In the genomic region with DNA sequence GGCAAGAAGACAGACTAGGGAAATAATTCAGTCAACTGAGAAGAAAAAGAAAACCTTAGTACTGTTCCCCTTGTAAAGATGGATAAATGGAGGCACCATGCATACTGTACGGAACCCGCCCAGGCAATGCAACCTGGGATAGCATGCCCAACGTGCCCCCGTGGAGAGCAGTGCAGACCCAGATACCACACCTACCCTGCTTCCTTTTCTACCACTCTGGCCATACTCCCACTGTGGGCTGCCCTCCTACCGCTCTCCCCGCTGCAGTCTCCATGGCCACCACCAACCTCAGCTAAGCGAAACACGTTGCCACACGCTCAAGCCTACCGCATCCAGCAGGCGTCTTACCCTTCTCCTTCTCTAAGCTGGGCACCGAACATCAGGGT, we compare ENCODE assay signal across 21 cellular contexts.
DNase-seq lines count a peak whose midpoint lies in the region; ATAC-seq lines count a peak whose summit lies in the region.
"Had no signal": no experiment of that assay in that cellular context is flagged by ENCODE, and none has a peak within 500 bp of the region (broad histone marks: within the 10 kb centered on the region; RNA-seq: fewer than 3 reads in every experiment).

No MANE protein-coding gene starts in this region.

- H3K4me1 ChIP-seq in trophoblast cell (ENCODE audit: control insufficient read depth in 1 of 2, insufficient read depth in 2 of 2, low read length in 2 of 2) = no peaks in the 10 kb centered on the region
- H3K4me1 ChIP-seq: Peyer's patch had no signal

- H3K36me3 Mint-ChIP-seq in activated naive CD8-positive, alpha-beta T cell treated with anti-CD3 and anti-CD28 coated beads, Interleukin-2, amount 50 U/mL, for 24 hours (ENCODE audit: low read depth) = no peaks in the 10 kb centered on the region
- H3K36me3 Mint-ChIP-seq: CD8-positive, alpha-beta T cell; IgD-negative memory B cell had no signal

- H3K27ac Mint-ChIP-seq in activated naive CD8-positive, alpha-beta T cell treated with anti-CD3 and anti-CD28 coated beads, Interleukin-2, amount 50 U/mL, for 24 hours = no peak overlapping the region
- H3K27ac Mint-ChIP-seq: CD8-positive, alpha-beta T cell; GM23338 had no signal

- no peak overlapping the region for H3K27ac ChIP-seq in trophoblast cell (ENCODE audit: low read depth, low read length)
- H3K27ac ChIP-seq: Peyer's patch had no signal

- no peak overlapping the region for H3K4me3 Mint-ChIP-seq in activated naive CD8-positive, alpha-beta T cell treated with anti-CD3 and anti-CD28 coated beads, Interleukin-2, amount 50 U/mL, for 24 hours
- H3K4me3 Mint-ChIP-seq: CD8-positive, alpha-beta T cell; GM23338; IgD-negative memory B cell had no signal

- H3K18ac ChIP-seq in trophoblast cell (ENCODE audit: low read length) = no peak overlapping the region

- H3K4me2 ChIP-seq in trophoblast cell (ENCODE audit: low read length) = no peak overlapping the region
- H3K4me2 ChIP-seq: GM23338 had no signal

- no peak overlapping the region for H2AFZ ChIP-seq in trophoblast cell (ENCODE audit: insufficient read depth, low read length, poor library complexity)

- H4K8ac ChIP-seq in trophoblast cell (ENCODE audit: low read depth, low read length) = no peak overlapping the region

- ATAC-seq in activated naive CD8-positive, alpha-beta T cell treated with anti-CD3 and anti-CD28 coated beads, Interleukin-2, amount 50 U/mL, for 24 hours = no peak
- ATAC-seq in GM18867 (IDR thresholded peaks at IDR 0.05; ENCODE audit: unreplicated experiment) = no peak
- ATAC-seq in HG03159 (IDR thresholded peaks at IDR 0.05; ENCODE audit: unreplicated experiment) = no peak
- ATAC-seq: CD8-positive, alpha-beta T cell; GM23338 had no signal

- H3K27me3 ChIP-seq in trophoblast cell (ENCODE audit: insufficient read depth, low read length) = no peaks in the 10 kb centered on the region
- H3K27me3 ChIP-seq: Peyer's patch had no signal

- H3K4ac ChIP-seq in trophoblast cell (ENCODE audit: low read depth, low read length) = no peak overlapping the region

- H4K91ac ChIP-seq in trophoblast cell (ENCODE audit: low read depth, low read length) = no peak overlapping the region

- H3K23ac ChIP-seq in trophoblast cell (ENCODE audit: low read length) = peak overlapping the region; percentile 22

- H3K36me3 ChIP-seq in trophoblast cell (ENCODE audit: control insufficient read depth in 1 of 2, insufficient read depth in 2 of 2, low read length in 2 of 2) = no peaks in the 10 kb centered on the region
- H3K36me3 ChIP-seq: Peyer's patch had no signal

- no peak overlapping the region for H2BK120ac ChIP-seq in trophoblast cell (ENCODE audit: insufficient read depth, low read length, poor library complexity)

- WGBS in trophoblast cell (ENCODE audit: extremely low coverage, insufficient coverage, insufficient read length) = no CpG with 5 or more reads among the region's 12 CpGs

- no peak overlapping the region for H3K9ac ChIP-seq in trophoblast cell (ENCODE audit: low read length)

- no peak overlapping the region for H2BK12ac ChIP-seq in trophoblast cell (ENCODE audit: low read length)

- no peaks in the 10 kb centered on the region for H3K79me2 ChIP-seq in trophoblast cell (ENCODE audit: control insufficient read depth, insufficient read depth, low read length, poor library complexity)

- DNase-seq in activated CD8-positive, alpha-beta memory T cell treated with anti-CD3 and anti-CD28 coated beads for 24 hours = peak; percentile 9
- no peak for DNase-seq in activated CD8-positive, alpha-beta memory T cell treated with anti-CD3 and anti-CD28 coated beads, Interleukin-2, amount 50 U/mL, for 48 hours
- peak; percentile 59 for DNase-seq in T1000 (lab: John Stamatoyannopoulos, UW)
- no peak for DNase-seq in trophoblast cell
- no peak for DNase-seq in activated naive CD8-positive, alpha-beta T cell treated with anti-CD3 and anti-CD28 coated beads, Interleukin-2, amount 50 U/mL, for 24 hours
- DNase-seq: 8988T; AML-193; C1 segment of cervical spinal cord; Calu3; CD8-positive, alpha-beta T cell; DMS79; NCI-H1694; NCI-H2081; NCI-H2171; NCI-H345; NCI-H524 treated with DMSO at 0.1 percent for 48 hours; Peyer's patch had no signal

- H3K9me3 ChIP-seq in trophoblast cell (ENCODE audit: insufficient read depth, low read depth, low read length) = peaks cover 8% of the 10 kb centered on the region
- H3K9me3 ChIP-seq: Peyer's patch had no signal

- H2AK5ac ChIP-seq in trophoblast cell (ENCODE audit: low read length) = no peak overlapping the region

- no peak overlapping the region for H2BK5ac ChIP-seq in trophoblast cell (ENCODE audit: low read depth, low read length, poor library complexity)

- no peaks in the 10 kb centered on the region for H3K79me1 ChIP-seq in trophoblast cell (ENCODE audit: low read length)

- H3K4me1 Mint-ChIP-seq in activated naive CD8-positive, alpha-beta T cell treated with anti-CD3 and anti-CD28 coated beads, Interleukin-2, amount 50 U/mL, for 24 hours = no peaks in the 10 kb centered on the region
- H3K4me1 Mint-ChIP-seq: GM23338 had no signal

- peaks cover 19% of the 10 kb centered on the region for H3K27me3 Mint-ChIP-seq in activated naive CD8-positive, alpha-beta T cell treated with anti-CD3 and anti-CD28 coated beads, Interleukin-2, amount 50 U/mL, for 24 hours

- H3K14ac ChIP-seq in trophoblast cell (ENCODE audit: low read length) = no peak overlapping the region

- no peak overlapping the region for H4K12ac ChIP-seq in trophoblast cell (ENCODE audit: low read depth, low read length)

- no peaks in the 10 kb centered on the region for H3K9me3 Mint-ChIP-seq in activated naive CD8-positive, alpha-beta T cell treated with anti-CD3 and anti-CD28 coated beads, Interleukin-2, amount 50 U/mL, for 24 hours
- H3K9me3 Mint-ChIP-seq: CD8-positive, alpha-beta T cell; GM23338; IgD-negative memory B cell had no signal

- peak overlapping the region; percentile 49 for H3K4me3 ChIP-seq in trophoblast cell (ENCODE audit: low read depth, low read length)
- H3K4me3 ChIP-seq: GM23338, Peyer's patch had no signal

Comparison
In these comparisons a context has a peak if more than half of its experiments do, and no peak if none do; other contexts are left out.
1. DNase-seq: peak in activated CD8-positive, alpha-beta memory T cell treated with anti-CD3 and anti-CD28 coated beads for 24 hours (single experiment) and T1000 (single experiment); none in activated CD8-positive, alpha-beta memory T cell treated with anti-CD3 and anti-CD28 coated beads, Interleukin-2, amount 50 U/mL, for 48 hours (single experiment), trophoblast cell (0 of 2) and activated naive CD8-positive, alpha-beta T cell treated with anti-CD3 and anti-CD28 coated beads, Interleukin-2, amount 50 U/mL, for 24 hours (single experiment).